ENCODE assay signal across 1 cellular context in genomic region chr9:128249914-128250838, GRCh38.
TF ChIP-seq lines count a peak whose summit lies in the region.

No MANE protein-coding gene starts in this region.

TF ChIP-seq in K562, 482 proteins besides CTCF, POLR2A, EP300 and RAD21 (continued from another document and continues in another):
- TF ChIP-seq HOMEZ (CRISPR knock-in tag; IDR thresholded peaks at IDR 0.05), result peak; percentile 84; the same call in 1 of the 2 replicates
- 0 out of 2 replicates have a peak, but pooled peaks have one; percentile 19 for TF ChIP-seq HCFC1 (IDR thresholded peaks at IDR 0.05; ENCODE audit: low read depth, low read length)
- TF ChIP-seq, protein P1, sequence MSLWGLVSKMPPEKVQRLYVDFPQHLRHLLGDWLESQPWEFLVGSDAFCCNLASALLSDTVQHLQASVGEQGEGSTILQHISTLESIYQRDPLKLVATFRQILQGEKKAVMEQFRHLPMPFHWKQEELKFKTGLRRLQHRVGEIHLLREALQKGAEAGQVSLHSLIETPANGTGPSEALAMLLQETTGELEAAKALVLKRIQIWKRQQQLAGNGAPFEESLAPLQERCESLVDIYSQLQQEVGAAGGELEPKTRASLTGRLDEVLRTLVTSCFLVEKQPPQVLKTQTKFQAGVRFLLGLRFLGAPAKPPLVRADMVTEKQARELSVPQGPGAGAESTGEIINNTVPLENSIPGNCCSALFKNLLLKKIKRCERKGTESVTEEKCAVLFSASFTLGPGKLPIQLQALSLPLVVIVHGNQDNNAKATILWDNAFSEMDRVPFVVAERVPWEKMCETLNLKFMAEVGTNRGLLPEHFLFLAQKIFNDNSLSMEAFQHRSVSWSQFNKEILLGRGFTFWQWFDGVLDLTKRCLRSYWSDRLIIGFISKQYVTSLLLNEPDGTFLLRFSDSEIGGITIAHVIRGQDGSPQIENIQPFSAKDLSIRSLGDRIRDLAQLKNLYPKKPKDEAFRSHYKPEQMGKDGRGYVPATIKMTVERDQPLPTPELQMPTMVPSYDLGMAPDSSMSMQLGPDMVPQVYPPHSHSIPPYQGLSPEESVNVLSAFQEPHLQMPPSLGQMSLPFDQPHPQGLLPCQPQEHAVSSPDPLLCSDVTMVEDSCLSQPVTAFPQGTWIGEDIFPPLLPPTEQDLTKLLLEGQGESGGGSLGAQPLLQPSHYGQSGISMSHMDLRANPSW (CRISPR knock-in tag; IDR thresholded peaks at IDR 0.05), result peak; percentile 94; the same call in 1 of the 2 replicates
- no peak for TF ChIP-seq MED1 (CRISPR knock-in tag; IDR thresholded peaks at IDR 0.05; ENCODE audit: borderline replicate concordance)
- TF ChIP-seq ZBED1 (IDR thresholded peaks at IDR 0.05), result no peak
- no peak for TF ChIP-seq ZNF77 (CRISPR knock-in tag; IDR thresholded peaks at IDR 0.05)
- TF ChIP-seq, protein P2, sequence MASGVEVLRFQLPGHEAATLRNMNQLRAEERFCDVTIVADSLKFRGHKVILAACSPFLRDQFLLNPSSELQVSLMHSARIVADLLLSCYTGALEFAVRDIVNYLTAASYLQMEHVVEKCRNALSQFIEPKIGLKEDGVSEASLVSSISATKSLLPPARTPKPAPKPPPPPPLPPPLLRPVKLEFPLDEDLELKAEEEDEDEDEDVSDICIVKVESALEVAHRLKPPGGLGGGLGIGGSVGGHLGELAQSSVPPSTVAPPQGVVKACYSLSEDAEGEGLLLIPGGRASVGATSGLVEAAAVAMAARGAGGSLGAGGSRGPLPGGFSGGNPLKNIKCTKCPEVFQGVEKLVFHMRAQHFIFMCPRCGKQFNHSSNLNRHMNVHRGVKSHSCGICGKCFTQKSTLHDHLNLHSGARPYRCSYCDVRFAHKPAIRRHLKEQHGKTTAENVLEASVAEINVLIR (CRISPR knock-in tag; IDR thresholded peaks at IDR 0.05), result peak; percentile 38; the same call in 1 of the 2 replicates
- TF ChIP-seq RREB1 (CRISPR knock-in tag; IDR thresholded peaks at IDR 0.05), result peak; percentile 98
- peak in 1 of 2 experiments; percentile 94; a peak in 2 of 4 replicates for TF ChIP-seq HDAC1 (IDR thresholded peaks at IDR 0.05)
- TF ChIP-seq ZNF76 (CRISPR knock-in tag; IDR thresholded peaks at IDR 0.05; ENCODE audit: borderline replicate concordance), result peak; percentile 22; the same call in 1 of the 2 replicates
- 0 out of 2 replicates have a peak, but pooled peaks have one; percentile 50 for TF ChIP-seq ZNF583 (CRISPR knock-in tag; IDR thresholded peaks at IDR 0.05)
- peak; percentile 6 for TF ChIP-seq HNRNPK (IDR thresholded peaks at IDR 0.05; ENCODE audit: low read depth, low read length, poor library complexity, severe bottlenecking)
- peak; percentile 51 for TF ChIP-seq ERF (CRISPR knock-in tag; IDR thresholded peaks at IDR 0.05)
- TF ChIP-seq SIN3B (IDR thresholded peaks at IDR 0.05; ENCODE audit: low read depth), result no peak
- TF ChIP-seq RBBP5 (IDR thresholded peaks at IDR 0.05; ENCODE audit: borderline replicate concordance, insufficient read depth, low read length, poor library complexity, severe bottlenecking), result peak; percentile 91
- TF ChIP-seq HDAC2 (IDR thresholded peaks at IDR 0.05), result peak; percentile 73
- no peak for TF ChIP-seq MNT (conservative IDR thresholded peaks at IDR 0.05)
- no peak for TF ChIP-seq FOS (IDR thresholded peaks at IDR 0.05; ENCODE audit: extremely low read depth, insufficient read length)
- TF ChIP-seq TFE3 (CRISPR knock-in tag; IDR thresholded peaks at IDR 0.05), result 0 out of 2 replicates have a peak, but pooled peaks have one; percentile 1
- no peak for TF ChIP-seq SNRNP70 (optimal IDR thresholded peaks at IDR 0.05; ENCODE audit: low read depth, low read length)
- TF ChIP-seq SUPT5H (IDR thresholded peaks at IDR 0.05), result 0 out of 2 replicates have a peak, but pooled peaks have one; percentile 9
- TF ChIP-seq MAZ (CRISPR knock-in tag; conservative IDR thresholded peaks at IDR 0.05 in 1 of 2, IDR thresholded peaks at IDR 0.05 in 1 of 2), result peak in 1 of 2 experiments; percentile 72; a peak in 2 of 4 replicates
- TF ChIP-seq KDM5B (IDR thresholded peaks at IDR 0.05; ENCODE audit: insufficient replicate concordance, low read depth, low read length), result peak; percentile 45
- TF ChIP-seq ZZZ3 (IDR thresholded peaks at IDR 0.05), result no peak
- peak; percentile 47; the same call in 1 of the 2 replicates for TF ChIP-seq ZKSCAN1 (IDR thresholded peaks at IDR 0.05; ENCODE audit: low read depth, low read length)
- no peak for TF ChIP-seq ETS2 (tag; IDR thresholded peaks at IDR 0.05; ENCODE audit: borderline replicate concordance, poor library complexity, severe bottlenecking)
- TF ChIP-seq ZNF395 (CRISPR knock-in tag; IDR thresholded peaks at IDR 0.05), result no peak
- peak; percentile 76 for TF ChIP-seq ZBTB2 (IDR thresholded peaks at IDR 0.05)
- no peak for TF ChIP-seq CTBP1 (IDR thresholded peaks at IDR 0.05; ENCODE audit: borderline replicate concordance)
- TF ChIP-seq HDAC8 (tag; IDR thresholded peaks at IDR 0.05), result no peak; the same call in 1 of the 2 replicates
- TF ChIP-seq KDM4B (IDR thresholded peaks at IDR 0.05; ENCODE audit: borderline replicate concordance in 2 of 2, low read depth in 1 of 2), result no peak
- peak; percentile 76; the same call in 1 of the 2 replicates for TF ChIP-seq ZFPM2 (CRISPR knock-in tag; IDR thresholded peaks at IDR 0.05)
- no peak for TF ChIP-seq SRF (CRISPR knock-in tag; IDR thresholded peaks at IDR 0.05)
- TF ChIP-seq NRF1 (conservative IDR thresholded peaks at IDR 0.05 in 1 of 2, IDR thresholded peaks at IDR 0.05 in 1 of 2), result peak; percentile 94 to 95
- peak; percentile 63; the same call in 1 of the 2 replicates for TF ChIP-seq SMAD4 (CRISPR knock-in tag; conservative IDR thresholded peaks at IDR 0.05)
- no peak for TF ChIP-seq CCAR2 (IDR thresholded peaks at IDR 0.05; ENCODE audit: low read depth, low read length)
- no peak for TF ChIP-seq RFX5 (IDR thresholded peaks at IDR 0.05; ENCODE audit: low read depth, low read length)
- TF ChIP-seq HNRNPL (IDR thresholded peaks at IDR 0.05; ENCODE audit: low read depth, low read length), result 0 out of 2 replicates have a peak, but pooled peaks have one; percentile 35
- TF ChIP-seq CXXC5 (CRISPR knock-in tag; IDR thresholded peaks at IDR 0.05), result peak; percentile 79
